16 cellular contexts compared by ENCODE assay signal in the genomic region with DNA sequence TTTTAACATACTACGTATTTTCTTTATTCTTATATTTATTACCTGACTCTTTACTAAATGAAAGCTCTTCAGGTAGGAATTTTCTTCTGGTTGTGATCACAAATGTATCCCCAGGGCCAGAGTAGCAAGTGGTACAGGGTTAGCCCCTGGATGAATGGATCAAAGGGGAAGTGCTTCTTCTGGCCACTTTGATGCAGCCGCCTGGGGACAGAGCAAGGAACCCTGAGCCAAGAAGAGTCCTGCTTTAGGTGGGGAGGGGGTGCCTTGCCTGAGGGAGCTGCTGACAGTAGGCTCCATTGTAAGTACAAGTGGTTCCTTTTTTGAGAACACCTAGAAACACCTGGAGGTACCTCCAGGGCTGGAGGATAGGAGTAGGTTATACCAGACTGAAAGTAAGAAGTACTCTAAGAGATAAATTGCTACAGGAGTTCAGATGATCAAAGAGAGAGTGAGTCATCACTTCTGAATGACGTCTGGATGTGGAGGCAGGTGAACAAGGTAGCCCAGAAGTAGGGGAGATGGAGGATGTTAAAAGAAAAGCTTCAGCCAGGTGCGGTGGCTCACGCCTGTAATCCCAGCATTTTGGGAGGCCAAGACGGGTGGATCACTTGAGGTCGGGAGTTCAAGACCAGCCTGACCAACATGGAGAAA.
DNase-seq lines count a peak whose midpoint lies in the region; ATAC-seq and TF ChIP-seq lines count a peak whose summit lies in the region.
"Had no signal": no experiment of that assay in that cellular context is flagged by ENCODE, and none has a peak within 500 bp of the region (broad histone marks: within the 10 kb centered on the region; RNA-seq: fewer than 3 reads in every experiment).

No MANE protein-coding gene starts in this region.

- H3K27ac ChIP-seq in breast epithelium (no peak overlapping the region), MM.1S (ENCODE audit: low read length) (no peak overlapping the region), caudate nucleus (ENCODE audit: low read depth, low read length) (peak overlapping the region; percentile 31), ovary (no peak overlapping the region)
- H3K27ac ChIP-seq: Peyer's patch had no signal

- H3K9me3 Mint-ChIP-seq in MCF 10A (ENCODE audit: unreplicated experiment): no peaks in the 10 kb centered on the region
- H3K9me3 Mint-ChIP-seq in stimulated activated naive B cell treated with anti-CD40 and anti-IgM and Interleukin-4, amounts not matched to agents 10 μg/mL and 1 μg/mL and 100 μg/mL, for 72 hours: peaks cover 0 to 3% of the 10 kb centered on the region in 2 donors

- H3K4me1 Mint-ChIP-seq in MCF 10A (ENCODE audit: insufficient read depth, unreplicated experiment): peaks cover 40% of the 10 kb centered on the region
- H3K4me1 Mint-ChIP-seq in stimulated activated naive B cell treated with anti-CD40 and anti-IgM and Interleukin-4, amounts not matched to agents 10 μg/mL and 1 μg/mL and 100 μg/mL, for 72 hours: no peaks in the 10 kb centered on the region

- H3K4me1 ChIP-seq in breast epithelium (no peaks in the 10 kb centered on the region), MM.1S (ENCODE audit: low read length) (no peaks in the 10 kb centered on the region), ovary (ENCODE audit: insufficient read depth) (no peaks in the 10 kb centered on the region)

- no peaks in the 10 kb centered on the region for H3K36me3 Mint-ChIP-seq in MCF 10A (ENCODE audit: insufficient read depth, unreplicated experiment)
- no peaks in the 10 kb centered on the region for H3K36me3 Mint-ChIP-seq in stimulated activated naive B cell treated with anti-CD40 and anti-IgM and Interleukin-4, amounts not matched to agents 10 μg/mL and 1 μg/mL and 100 μg/mL, for 72 hours

- no peaks in the 10 kb centered on the region for H3K9me3 ChIP-seq in breast epithelium
- no peaks in the 10 kb centered on the region for H3K9me3 ChIP-seq in MM.1S (replicated peaks; ENCODE audit: insufficient read depth, low read length)
- no peaks in the 10 kb centered on the region for H3K9me3 ChIP-seq in ovary
- H3K9me3 ChIP-seq: Peyer's patch had no signal

- peak overlapping the region; percentile 46 for H3K27ac Mint-ChIP-seq in MCF 10A (ENCODE audit: low read depth, unreplicated experiment)
- H3K27ac Mint-ChIP-seq in stimulated activated naive B cell treated with anti-CD40 and anti-IgM and Interleukin-4, amounts not matched to agents 10 μg/mL and 1 μg/mL and 100 μg/mL, for 72 hours: no peak overlapping the region

- no peak overlapping the region for H3K4me2 ChIP-seq in MM.1S (ENCODE audit: low read depth, low read length)

- no peak overlapping the region for H3K4me3 Mint-ChIP-seq in MCF 10A (ENCODE audit: unreplicated experiment)
- H3K4me3 Mint-ChIP-seq in stimulated activated naive B cell treated with anti-CD40 and anti-IgM and Interleukin-4, amounts not matched to agents 10 μg/mL and 1 μg/mL and 100 μg/mL, for 72 hours: no peak overlapping the region

- BruUV-seq in MCF 10A (replicated peaks; lab: Mats Ljungman, UMichigan): no TSS peak

- no peaks in the 10 kb centered on the region for H4K20me1 ChIP-seq in MM.1S (ENCODE audit: insufficient read depth, low read length)

- ATAC-seq in stimulated activated naive B cell treated with anti-CD40 and anti-IgM and Interleukin-4, amounts not matched to agents 10 μg/mL and 1 μg/mL and 100 μg/mL, for 72 hours (replicated peaks): no peak

- TF ChIP-seq POLR2A in breast epithelium (IDR thresholded peaks at IDR 0.05) (no peak), ovary (IDR thresholded peaks at IDR 0.05) (no peak)

- intact Hi-C loops in MCF 10A (cut with micrococcal nuclease) (loop anchor here (5.0 kb wide), 1 partner anchor 51 kb away; no protein-coding TSS in a partner anchor), breast epithelium (cut with DNase I; ENCODE audit: low total_unique reads) (no loop called here), ovary (cut with DNase I) (no loop called here)

- no peaks in the 10 kb centered on the region for H3K79me2 ChIP-seq in MM.1S (ENCODE audit: low read length)

- no peak overlapping the region for H3K4me3 ChIP-seq in breast epithelium
- no peak overlapping the region for H3K4me3 ChIP-seq in MM.1S (ENCODE audit: low read length)
- no peak overlapping the region for H3K4me3 ChIP-seq in ovary
- H3K4me3 ChIP-seq: Peyer's patch had no signal

- TF ChIP-seq EP300 in ovary (IDR thresholded peaks at IDR 0.05): no peak

- no peaks in the 10 kb centered on the region for H3K9me2 ChIP-seq in MM.1S (replicated peaks; ENCODE audit: insufficient read depth, low read length)

- 79 to 91% (median 87%) methylated on average over 7 of the region's 7 CpGs for WGBS in ovary, 3 donors

- no peaks in the 10 kb centered on the region for H3K36me3 ChIP-seq in breast epithelium
- no peaks in the 10 kb centered on the region for H3K36me3 ChIP-seq in MM.1S (replicated peaks; ENCODE audit: insufficient read depth, low read length)
- H3K36me3 ChIP-seq in ovary: no peaks in the 10 kb centered on the region
- H3K36me3 ChIP-seq: Peyer's patch had no signal

- no peak overlapping the region for H2AFZ ChIP-seq in MM.1S (ENCODE audit: low read length)

- H3K27me3 Mint-ChIP-seq in MCF 10A (ENCODE audit: insufficient read depth, unreplicated experiment): no peaks in the 10 kb centered on the region
- peaks cover 5 to 16% of the 10 kb centered on the region in 2 donors for H3K27me3 Mint-ChIP-seq in stimulated activated naive B cell treated with anti-CD40 and anti-IgM and Interleukin-4, amounts not matched to agents 10 μg/mL and 1 μg/mL and 100 μg/mL, for 72 hours

- H3K27me3 ChIP-seq in breast epithelium: no peaks in the 10 kb centered on the region
- H3K27me3 ChIP-seq in MM.1S (replicated peaks; ENCODE audit: insufficient read depth, low read length): no peaks in the 10 kb centered on the region
- H3K27me3 ChIP-seq in ovary: no peaks in the 10 kb centered on the region
- H3K27me3 ChIP-seq: Peyer's patch had no signal

- no peak overlapping the region for H3K9ac ChIP-seq in MM.1S (ENCODE audit: low read length)

- no peaks in the 10 kb centered on the region for H3F3A ChIP-seq in MM.1S (ENCODE audit: insufficient read depth, low read length)

- DNase-seq in MCF 10A (ENCODE audit: unreplicated experiment) (peak; percentile 54), breast epithelium (ENCODE audit: low spot score in 2 of 2) (no peak), MM.1S (peak; percentile 10), caudate nucleus (lab: John Stamatoyannopoulos, UW) (peak in 5 of 61 donors; percentile 2 to 46 (median 26)), putamen (ENCODE audit: low spot score) (peak; percentile 51), ovary (no peak), NCI-H345 treated with DMSO at 0.1 percent for 48 hours (lab: John Stamatoyannopoulos, UW; ENCODE audit: unreplicated experiment) (no peak)
- DNase-seq in stimulated activated naive B cell treated with anti-CD40 and anti-IgM and Interleukin-4, amounts not matched to agents 10 μg/mL and 1 μg/mL and 100 μg/mL, for 72 hours: no peak
- DNase-seq: 8988T, C1 segment of cervical spinal cord, DMS79, NCI-H1436 treated with DMSO at 0.1 percent for 48 hours, NCI-H446, NCI-H774, SIG-M5 had no signal

- TF ChIP-seq CTCF in MCF 10A (IDR thresholded peaks at IDR 0.05; ENCODE audit: unreplicated experiment): no peak
- TF ChIP-seq CTCF in breast epithelium (IDR thresholded peaks at IDR 0.05): no peak
- TF ChIP-seq CTCF in MM.1S (IDR thresholded peaks at IDR 0.05; ENCODE audit: low read length): no peak
- TF ChIP-seq CTCF in ovary (IDR thresholded peaks at IDR 0.05): no peak

- POLR2A ChIA-PET in MCF 10A (lab: Yijun Ruan, JAX): interaction anchor here (0.6 to 2.8 kb wide), 6 partner anchors 10 to 82 kb away, joined by 3 to 7 read pairs (median 3); a partner anchor contains a TSS

- CTCF ChIA-PET in MCF 10A (lab: Yijun Ruan, JAX): interaction anchor here (0.7 to 1.8 kb wide), 5 partner anchors 37 to 176 kb away, joined by 3 to 11 read pairs (median 4); no protein-coding TSS in a partner anchor

Comparison
In these comparisons a context has a peak if more than half of its experiments do, and no peak if none do; other contexts are left out.
1. DNase-seq: peak in MCF 10A (single experiment), MM.1S (single experiment) and putamen (single experiment); none in breast epithelium (0 of 2), ovary (0 of 5), stimulated activated naive B cell treated with anti-CD40 and anti-IgM and Interleukin-4, amounts not matched to agents 10 μg/mL and 1 μg/mL and 100 μg/mL, for 72 hours (single experiment) and NCI-H345 treated with DMSO at 0.1 percent for 48 hours (single experiment).